In genomic region chr1:238223067-238223640, GRCh38 we compare ENCODE assay signal across 23 cellular contexts.
DNase-seq lines count a peak whose midpoint lies in the region; ATAC-seq and TF ChIP-seq lines count a peak whose summit lies in the region.
"Had no signal": no experiment of that assay in that cellular context is flagged by ENCODE, and none has a peak within 500 bp of the region (broad histone marks: within the 10 kb centered on the region; RNA-seq: fewer than 3 reads in every experiment).

No MANE protein-coding gene starts in this region.

- H3T11ph ChIP-seq in H9 (ENCODE audit: low read length) = no peak overlapping the region

- H2AK5ac ChIP-seq in H9 (ENCODE audit: insufficient read length, low read length) = no peak overlapping the region

- no peaks in the 10 kb centered on the region for H3F3A ChIP-seq in PC-3 (ENCODE audit: low read length, unreplicated experiment)

- no peak overlapping the region for H2BK5ac ChIP-seq in H9 (ENCODE audit: insufficient read length, low read length)

- H3K9me3 Mint-ChIP-seq in H9 (peaks cover 16 to 21% of the 10 kb centered on the region in 2 experiments; a peak in 4 of 5 replicates), endodermal cell (peaks cover 24% of the 10 kb centered on the region)

- no peaks in the 10 kb centered on the region for H3K27me3 Mint-ChIP-seq in H9 (ENCODE audit: low read depth)
- H3K27me3 Mint-ChIP-seq in endodermal cell (ENCODE audit: insufficient read depth) = no peaks in the 10 kb centered on the region
- H3K27me3 Mint-ChIP-seq: IgD-negative memory B cell; stimulated activated naive CD8-positive, alpha-beta T cell treated with anti-CD3 and anti-CD28 coated beads, Interleukin-15, Interleukin-2, amounts not matched to agents 100 ng/mL and 50 ng/mL, for 24 hours; T-cell had no signal

- no peak overlapping the region for H3K23ac ChIP-seq in H9 (ENCODE audit: insufficient read length, low read depth, low read length)

- WGBS in H9 (ENCODE audit: extremely low coverage, insufficient read length, low lambda C conversion rate) = no CpG with 5 or more reads among the region's 3 CpGs
- WGBS in endodermal cell (ENCODE audit: insufficient coverage in 1 of 2, insufficient read length in 1 of 2), 2 experiments = 90 to 95% methylated on average over 2 to 3 of the region's 3 CpGs

- H3K56ac ChIP-seq in H9 (ENCODE audit: insufficient read length, low read depth, low read length) = no peak overlapping the region

- no peak overlapping the region for H3K4ac ChIP-seq in H9 (ENCODE audit: low read depth, low read length)

- no peak overlapping the region for H2BK12ac ChIP-seq in H9 (ENCODE audit: insufficient read length, low read depth, low read length)

- H3K4me3 ChIP-seq in PC-3 (ENCODE audit: low read length) = no peak overlapping the region
- peak overlapping the region; percentile 69 for H3K4me3 ChIP-seq in endodermal cell (ENCODE audit: low read length)
- H3K4me3 ChIP-seq in retinal pigment epithelial cell (ENCODE audit: low read length) = no peak overlapping the region
- H3K4me3 ChIP-seq: adrenal gland, GM23248, lower lobe of right lung had no signal

- H3K27ac Mint-ChIP-seq in H9 = no peak overlapping the region
- no peak overlapping the region for H3K27ac Mint-ChIP-seq in endodermal cell
- H3K27ac Mint-ChIP-seq: IgD-negative memory B cell; stimulated activated naive CD8-positive, alpha-beta T cell treated with anti-CD3 and anti-CD28 coated beads, Interleukin-15, Interleukin-2, amounts not matched to agents 100 ng/mL and 50 ng/mL, for 24 hours; T-cell had no signal

- no peak overlapping the region for H2BK120ac ChIP-seq in H9 (ENCODE audit: low read depth, low read length, poor library complexity, severe bottlenecking)

- H3K27me3 ChIP-seq in H9 (ENCODE audit: insufficient read depth, low read length) = no peaks in the 10 kb centered on the region
- no peaks in the 10 kb centered on the region for H3K27me3 ChIP-seq in PC-3 (ENCODE audit: low read length)
- no peaks in the 10 kb centered on the region for H3K27me3 ChIP-seq in endodermal cell (ENCODE audit: control insufficient read depth, insufficient read depth, low read length, poor library complexity, severe bottlenecking)
- H3K27me3 ChIP-seq: adrenal gland had no signal

- peak overlapping the region; percentile 49 for H2BK20ac ChIP-seq in H9 (ENCODE audit: low read depth, low read length, poor library complexity, severe bottlenecking)

- ATAC-seq in PC-3 = peak; percentile 85
- no peak for ATAC-seq in HG03457 (IDR thresholded peaks at IDR 0.05; ENCODE audit: unreplicated experiment)
- ATAC-seq: lower lobe of right lung, Right ventricle myocardium inferior, T-cell had no signal

- intact Hi-C loops in PC-3 (cut with micrococcal nuclease) = no loop called here

- no peaks in the 10 kb centered on the region for H3K23me2 ChIP-seq in H9 (ENCODE audit: insufficient read length, low read depth, low read length, poor library complexity, severe bottlenecking)

- H3K4me2 ChIP-seq in H9 (ENCODE audit: insufficient read depth, insufficient read length, low read length) (no peak overlapping the region), PC-3 (ENCODE audit: low read length) (no peak overlapping the region)

- no peak overlapping the region for H2AFZ ChIP-seq in H9 (ENCODE audit: low read length)
- H2AFZ ChIP-seq in PC-3 (ENCODE audit: low read length) = no peak overlapping the region
- H2AFZ ChIP-seq: GM23248 had no signal

- no peaks in the 10 kb centered on the region for H3K9me2 ChIP-seq in PC-3 (replicated peaks; ENCODE audit: low read length)

- POLR2A ChIA-PET in PC-3 (lab: Charles Lee; ENCODE audit: unreplicated experiment) = no interaction called here

- H3K4me1 ChIP-seq in H9 (ENCODE audit: insufficient read depth, low read length) (no peaks in the 10 kb centered on the region), PC-3 (ENCODE audit: insufficient read depth, low read length) (no peaks in the 10 kb centered on the region), endodermal cell (ENCODE audit: control insufficient read depth, insufficient read depth, low read length) (no peaks in the 10 kb centered on the region)
- H3K4me1 ChIP-seq: adrenal gland, lower lobe of right lung had no signal

- H3K9me3 ChIP-seq in H9 (ENCODE audit: control insufficient read depth, low read depth, low read length) (no peaks in the 10 kb centered on the region), PC-3 (ENCODE audit: low read length) (no peaks in the 10 kb centered on the region), endodermal cell (ENCODE audit: control insufficient read depth, low read length) (peaks cover 39% of the 10 kb centered on the region)
- H3K9me3 ChIP-seq: adrenal gland, lower lobe of right lung had no signal

- H4K8ac ChIP-seq in H9 (replicated peaks; ENCODE audit: insufficient read length, low read depth, low read length) = no peak overlapping the region

- H3K4me1 Mint-ChIP-seq in H9 = peaks cover 0 to 10% of the 10 kb centered on the region in 2 experiments; a peak in 2 of 4 replicates
- no peaks in the 10 kb centered on the region for H3K4me1 Mint-ChIP-seq in endodermal cell
- H3K4me1 Mint-ChIP-seq: IgD-negative memory B cell, T-cell had no signal

- no TSS peak for BruUV-seq in PC-3 (replicated peaks; lab: Mats Ljungman, UMichigan)

- no peaks in the 10 kb centered on the region for H3K79me1 ChIP-seq in H9 (ENCODE audit: insufficient read depth, low read depth, low read length, poor library complexity, severe bottlenecking)

- H3K36me3 ChIP-seq in PC-3 (ENCODE audit: low read depth, low read length) (no peaks in the 10 kb centered on the region), endodermal cell (ENCODE audit: control insufficient read depth, insufficient read depth, low read length) (no peaks in the 10 kb centered on the region)
- H3K36me3 ChIP-seq: adrenal gland, lower lobe of right lung had no signal

- no peak for DNase-seq in H9
- DNase-seq in PC-3 = peak; percentile 56
- DNase-seq in endodermal cell = no peak
- peak; percentile 56 for DNase-seq in retinal pigment epithelial cell (ENCODE audit: low read depth)
- DNase-seq in NCI-H524 (lab: John Stamatoyannopoulos, UW) = no peak
- no peak for DNase-seq in activated CD4-positive, alpha-beta T cell treated with anti-CD3 and anti-CD28 coated beads for 1 hour
- DNase-seq: activated CD4-positive, alpha-beta T cell treated with anti-CD3 and anti-CD28 coated beads, Interleukin-2, amount 50 U/mL, for 1 hour; activated effector memory CD4-positive, alpha-beta T cell treated with anti-CD3 and anti-CD28 coated beads, Interleukin-2, amount 50 U/mL, for 16 hours; adrenal gland; central memory CD4-positive, alpha-beta T cell; GM23248; lower lobe of right lung; MV-4-11; NCI-H187; NCI-H446; NK-92 treated with Interleukin-12 subunit alpha and Interleukin-12 subunit beta, amount 100 ng/mL, for 24 hours; occipital lobe; stimulated activated CD4-positive, alpha-beta T cell treated with anti-CD3 and anti-CD28 coated beads, Interleukin-2, amount 100 ng/mL, for 24 hours; T-cell had no signal

- no peaks in the 10 kb centered on the region for H4K20me1 ChIP-seq in H9 (ENCODE audit: control insufficient read depth, insufficient read depth, insufficient read length)
- H4K20me1 ChIP-seq in PC-3 (ENCODE audit: low read length) = no peaks in the 10 kb centered on the region

- no peak overlapping the region for H3K18ac ChIP-seq in H9 (ENCODE audit: insufficient read length, low read depth, low read length)

- no peak overlapping the region for H3K27ac ChIP-seq in H9 (ENCODE audit: insufficient read length, low read depth, low read length)
- no peak overlapping the region for H3K27ac ChIP-seq in PC-3 (ENCODE audit: low read length)
- H3K27ac ChIP-seq in endodermal cell (ENCODE audit: low read depth, low read length) = no peak overlapping the region
- H3K27ac ChIP-seq: adrenal gland, GM23248, lower lobe of right lung had no signal

- H3K14ac ChIP-seq in H9 (ENCODE audit: insufficient read depth, low read length) = no peak overlapping the region

- no peak overlapping the region for H4K5ac ChIP-seq in H9 (ENCODE audit: insufficient read length, low read depth, low read length)

- H3K4me3 Mint-ChIP-seq in H9 (no peak overlapping the region), endodermal cell (no peak overlapping the region)
- H3K4me3 Mint-ChIP-seq: IgD-negative memory B cell; stimulated activated naive CD8-positive, alpha-beta T cell treated with anti-CD3 and anti-CD28 coated beads, Interleukin-15, Interleukin-2, amounts not matched to agents 100 ng/mL and 50 ng/mL, for 24 hours; T-cell had no signal

- H4K91ac ChIP-seq in H9 (ENCODE audit: insufficient read length, low read depth, low read length) = no peak overlapping the region

- peaks cover 9 to 15% (median 10%) of the 10 kb centered on the region in 3 experiments for H3K36me3 Mint-ChIP-seq in H9 (ENCODE audit: insufficient read depth in 1 of 3, low read depth in 3 of 3)
- H3K36me3 Mint-ChIP-seq in endodermal cell (ENCODE audit: low read depth) = no peaks in the 10 kb centered on the region
- H3K36me3 Mint-ChIP-seq: IgD-negative memory B cell, T-cell had no signal

- CTCF ChIA-PET in PC-3 (lab: Charles Lee) = no interaction called here

- H3K79me2 ChIP-seq in H9 (ENCODE audit: insufficient read depth, low read length) (no peaks in the 10 kb centered on the region), PC-3 (ENCODE audit: low read length) (no peaks in the 10 kb centered on the region)

- H3K9ac ChIP-seq in H9 (ENCODE audit: extremely low read depth, insufficient read length, low read length) (no peak overlapping the region), PC-3 (ENCODE audit: low read length) (no peak overlapping the region), endodermal cell (ENCODE audit: extremely low read depth, low read length, poor library complexity, severe bottlenecking) (no peak overlapping the region)
- H3K9ac ChIP-seq: GM23248 had no signal

- TF ChIP-seq CTCF in H9 (conservative IDR thresholded peaks at IDR 0.05) (no peak), PC-3 (conservative IDR thresholded peaks at IDR 0.05; ENCODE audit: low read depth, low read length) (no peak), endodermal cell (conservative IDR thresholded peaks at IDR 0.05) (no peak), retinal pigment epithelial cell (conservative IDR thresholded peaks at IDR 0.05; ENCODE audit: low read depth, low read length) (no peak)

- no peak overlapping the region for H2BK15ac ChIP-seq in H9 (ENCODE audit: low read depth, low read length)

Comparison
In these comparisons a context has a peak if more than half of its experiments do, and no peak if none do; other contexts are left out.
1. DNase-seq: peak in PC-3 (single experiment) and retinal pigment epithelial cell (single experiment); none in H9 (single experiment), endodermal cell (single experiment), NCI-H524 (0 of 2) and activated CD4-positive, alpha-beta T cell treated with anti-CD3 and anti-CD28 coated beads for 1 hour (single experiment).